In the genomic region with DNA sequence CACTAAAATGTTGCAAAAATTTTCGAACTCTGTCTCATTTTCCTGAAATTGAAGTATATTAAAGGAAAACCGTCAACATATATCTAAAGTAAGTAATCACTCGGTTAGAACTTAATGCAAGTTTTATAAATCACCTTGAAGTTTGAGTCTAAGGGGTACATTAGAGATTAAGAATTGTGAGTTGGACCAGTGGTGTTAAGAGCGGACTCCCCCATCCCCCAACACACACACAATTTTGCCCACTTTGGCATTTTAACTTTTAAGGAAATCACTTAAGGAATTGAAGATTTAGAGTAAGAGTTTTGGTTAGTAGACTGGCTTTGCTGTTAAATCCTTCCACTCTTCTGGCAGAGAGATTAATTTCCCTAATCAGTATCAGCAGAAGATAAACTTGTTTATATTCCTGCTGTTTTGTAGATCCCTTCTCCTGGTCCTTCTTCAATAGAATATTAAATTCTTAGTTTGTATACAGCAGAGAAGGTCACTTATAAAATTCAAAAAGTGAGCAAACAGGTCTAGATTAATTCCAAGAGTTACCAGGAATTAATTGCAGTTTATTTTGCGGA, we compare ENCODE assay signal across 9 cellular contexts. TPM values are rescaled to one million over a fixed set of nuclear protein-coding genes. Genes with fewer than 3 reads are reported as not detected.
DNase-seq lines count a peak whose midpoint lies in the region; ATAC-seq and TF ChIP-seq lines count a peak whose summit lies in the region.
"Had no signal": no experiment of that assay in that cellular context is flagged by ENCODE, and none has a peak within 500 bp of the region (broad histone marks: within the 10 kb centered on the region; RNA-seq: fewer than 3 reads in every experiment).

No MANE protein-coding gene starts in this region.

- H3K36me3 ChIP-seq in HUES48 (ENCODE audit: control insufficient read depth, insufficient read depth, low read length) (no peaks in the 10 kb centered on the region; the same call in 1 of the 2 replicates), mucosa of rectum (ENCODE audit: control insufficient read depth in 2 of 2, insufficient read depth in 2 of 2, low read length in 2 of 2) (no peaks in the 10 kb centered on the region)

- no peak for ATAC-seq in HG03280 (IDR thresholded peaks at IDR 0.05; ENCODE audit: unreplicated experiment)
- no peak for ATAC-seq in GM18909 (IDR thresholded peaks at IDR 0.05; ENCODE audit: poor library complexity, unreplicated experiment)

- H3K9me3 ChIP-seq in HUES48 (ENCODE audit: control insufficient read depth, insufficient read depth, low read length) (no peaks in the 10 kb centered on the region), mucosa of rectum (ENCODE audit: control insufficient read depth in 2 of 2, low read length in 2 of 2) (no peaks in the 10 kb centered on the region)

- H3K27me3 ChIP-seq in HUES48 (ENCODE audit: control insufficient read depth, insufficient read depth, low read length) (no peaks in the 10 kb centered on the region), mucosa of rectum (ENCODE audit: control insufficient read depth in 2 of 2, insufficient read depth in 2 of 2, low read length in 2 of 2) (no peaks in the 10 kb centered on the region)

- H3K4me3 ChIP-seq in AG09309 (ENCODE audit: control insufficient read depth, low read depth, low read length) (peak overlapping the region; percentile 98), HUES48 (ENCODE audit: low read depth, low read length) (peak overlapping the region; percentile 100), cardiac fibroblast (replicated peaks in 1 of 2; ENCODE audit: low read depth in 2 of 2, low read length in 2 of 2) (peak overlapping the region; percentile 82), mucosa of rectum (ENCODE audit: low read length in 2 of 2) (peak overlapping the region; percentile 94 to 98)

- H3K4me1 ChIP-seq in HUES48 (ENCODE audit: control insufficient read depth, insufficient read depth, low read length) (peaks cover 37% of the 10 kb centered on the region), mucosa of rectum (ENCODE audit: control insufficient read depth in 2 of 2, insufficient read depth in 2 of 2, low read length in 2 of 2) (peaks cover 7 to 15% of the 10 kb centered on the region in 2 donors)

- H3K27ac ChIP-seq in HUES48 (ENCODE audit: low read depth, low read length) (peak overlapping the region; percentile 98), mucosa of rectum (ENCODE audit: low read depth in 2 of 2, low read length in 2 of 2) (peak overlapping the region; percentile 95 to 98)

- peak overlapping the region; percentile 89 for H3K9ac ChIP-seq in HUES48 (ENCODE audit: low read depth, low read length)
- peak overlapping the region; percentile 90 to 100 for H3K9ac ChIP-seq in mucosa of rectum (ENCODE audit: low read depth in 1 of 2, low read length in 2 of 2)

- TF ChIP-seq CTCF in AG09309 (IDR thresholded peaks at IDR 0.05; ENCODE audit: control insufficient read depth, insufficient read depth, low read depth, low read length, missing control alignments) (no peak), cardiac fibroblast (IDR thresholded peaks at IDR 0.05; ENCODE audit: low read depth, low read length) (no peak)

- DNase-seq in AG09309 (ENCODE audit: low read depth) (no peak), cardiac fibroblast (ENCODE audit: low read depth in 2 of 2) (peak; percentile 67 to 73), ureter (ENCODE audit: low spot score) (no peak), LoVo (ENCODE audit: low spot score) (no peak)
- DNase-seq: amniotic stem cell had no signal

RNA-seq across cellular contexts. Expression of a gene that starts 1.5 kb away (rescaled TPM):
- 242 TPM for total RNA-seq in ureter

Comparison
In these comparisons a context has a peak if more than half of its experiments do, and no peak if none do; other contexts are left out.
1. DNase-seq: peak in cardiac fibroblast (2 of 2); none in AG09309 (single experiment), ureter (single experiment) and LoVo (single experiment).
2. Peak in every context shown above with its lines, with median percentiles within 50 percentile points of each other: H3K4me3 ChIP-seq.